In the genomic region with DNA sequence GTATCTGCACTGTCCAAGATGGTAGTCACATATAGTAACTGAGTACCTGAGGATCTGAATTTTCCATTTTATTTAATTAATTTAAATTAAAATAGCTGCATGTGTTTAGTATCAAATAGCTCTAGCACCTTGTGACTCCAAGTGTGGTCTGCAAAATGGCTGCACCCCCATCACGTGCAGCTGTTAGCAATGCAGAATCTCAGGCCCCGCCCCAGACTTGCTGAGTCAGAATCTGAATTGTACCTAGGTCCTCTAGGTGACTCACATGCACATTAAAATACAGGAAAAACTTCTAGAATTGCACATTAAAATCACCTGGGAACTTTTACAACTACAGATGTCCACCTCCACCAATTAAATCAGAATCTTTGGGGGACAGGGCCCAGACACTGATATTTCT, we compare ENCODE assay signal across 13 cellular contexts. TPM values are rescaled to one million over a fixed set of nuclear protein-coding genes. Genes with fewer than 3 reads are reported as not detected.
DNase-seq lines count a peak whose midpoint lies in the region; ATAC-seq, FAIRE-seq and TF ChIP-seq lines count a peak whose summit lies in the region.
"Had no signal": no experiment of that assay in that cellular context is flagged by ENCODE, and none has a peak within 500 bp of the region (broad histone marks: within the 10 kb centered on the region; RNA-seq: fewer than 3 reads in every experiment).

No MANE protein-coding gene starts in this region.

- peaks cover 36% of the 10 kb centered on the region for H3K4me1 Mint-ChIP-seq in activated T-cell treated with anti-CD3 and anti-CD28 coated beads, Interleukin-2, amount 50 U/mL, for 4 hours (ENCODE audit: low read depth)

- H2AFZ ChIP-seq in HepG2 (ENCODE audit: low read length), result no peak overlapping the region

- H3K27ac ChIP-seq in HepG2 (ENCODE audit: extremely low read length, insufficient read depth, low read length) (no peak overlapping the region), right lobe of liver (no peak overlapping the region), transverse colon (no peak overlapping the region), A673 (ENCODE audit: low read depth, low read length, poor library complexity, severe bottlenecking) (no peak overlapping the region), kidney (ENCODE audit: low read depth in 2 of 2, low read length in 2 of 2) (no peak overlapping the region), testis (no peak overlapping the region)
- H3K27ac ChIP-seq: C4-2B, neutrophil, tibial nerve had no signal

- H3K4me2 ChIP-seq in HepG2 (ENCODE audit: low read depth, low read length), result no peak overlapping the region

- TF ChIP-seq EP300 in HepG2 (IDR thresholded peaks at IDR 0.05; ENCODE audit: low read depth in 2 of 2, low read length in 2 of 2) (no peak), HepG2 (CRISPR knock-in tag; IDR thresholded peaks at IDR 0.05; ENCODE audit: borderline replicate concordance) (no peak), transverse colon (IDR thresholded peaks at IDR 0.05; ENCODE audit: low read depth) (no peak)

- 98% methylated on average over 2 of the region's 2 CpGs for WGBS in HepG2 (ENCODE audit: low lambda C conversion rate)
- 94% methylated on average over 2 of the region's 2 CpGs for WGBS in right lobe of liver (ENCODE audit: insufficient coverage, low coverage, low lambda C conversion rate, missing lambda C conversion rate)
- WGBS in transverse colon (ENCODE audit: low coverage in 1 of 2), 2 donors, result 76% methylated on average over 2 of the region's 2 CpGs; no CpG with 5 or more reads in 1 of the 2 donors
- 96 to 97% methylated on average over 2 of the region's 2 CpGs for WGBS in testis, 2 donors

- H4K20me1 ChIP-seq in HepG2 (ENCODE audit: insufficient read depth, low read length), result no peaks in the 10 kb centered on the region

- POLR2A ChIA-PET in HepG2 (lab: Yijun Ruan, JAX) (interaction anchor here (0.7 to 2.6 kb wide), 4 partner anchors 9 to 155 kb away, joined by 4 to 11 read pairs (median 4); a partner anchor contains a TSS), A673 (lab: Charles Lee; ENCODE audit: low non-redundant PET) (no interaction called here)

- H3K27me3 ChIP-seq in HepG2 (ENCODE audit: control insufficient read depth in 1 of 2, insufficient read depth in 2 of 2, low read length in 2 of 2), result no peaks in the 10 kb centered on the region
- no peaks in the 10 kb centered on the region for H3K27me3 ChIP-seq in right lobe of liver
- H3K27me3 ChIP-seq in transverse colon, result no peaks in the 10 kb centered on the region
- H3K27me3 ChIP-seq in A673 (replicated peaks; ENCODE audit: insufficient read depth, low read depth, low read length, poor library complexity), result no peaks in the 10 kb centered on the region
- H3K27me3 ChIP-seq in testis, result no peaks in the 10 kb centered on the region
- H3K27me3 ChIP-seq: neutrophil, tibial nerve had no signal

- H3K36me3 ChIP-seq in HepG2 (replicated peaks in 1 of 2; ENCODE audit: control insufficient read depth in 1 of 2, insufficient read depth in 2 of 2, low read length in 2 of 2) (peaks cover 8 to 44% of the 10 kb centered on the region in 2 experiments), right lobe of liver (no peaks in the 10 kb centered on the region), transverse colon (no peaks in the 10 kb centered on the region), A673 (ENCODE audit: insufficient read depth, low read length, poor library complexity, severe bottlenecking) (no peaks in the 10 kb centered on the region), kidney (ENCODE audit: control insufficient read depth in 1 of 2, insufficient read depth in 2 of 2, low read length in 2 of 2) (peaks cover 2 to 4% of the 10 kb centered on the region in 2 donors), testis (ENCODE audit: low read depth, missing control alignments) (no peaks in the 10 kb centered on the region)
- H3K36me3 ChIP-seq: neutrophil had no signal

- no peak for DNase-seq in HepG2 (ENCODE audit: low spot score)
- no peak for DNase-seq in right lobe of liver
- DNase-seq in activated T-cell treated with anti-CD3 and anti-CD28 coated beads, Interleukin-2, amount 50 U/mL, for 4 hours, result no peak
- DNase-seq in kidney glomerular epithelial cell (lab: John Stamatoyannopoulos, UW), result peak; percentile 15
- DNase-seq in transverse colon, result peak; percentile 55
- no peak for DNase-seq in A673 (ENCODE audit: low spot score)
- DNase-seq in kidney, result no peak
- DNase-seq in testis, result no peak
- DNase-seq: foreskin melanocyte, NCI-H526 treated with DMSO at 0.1 percent for 48 hours had no signal

- BruUV-seq in HepG2 (replicated peaks; lab: Mats Ljungman, UMichigan), result no TSS peak
- no TSS peak for BruUV-seq in A673 (replicated peaks; lab: Mats Ljungman, UMichigan)

- CTCF ChIA-PET in HepG2 (lab: Yijun Ruan, JAX; ENCODE audit: low intra/inter-chr PET ratio, low total read pairs) (no interaction called here), A673 (lab: Charles Lee) (interaction anchor here (1.0 kb wide), 1 partner anchor 18 kb away, joined by 3 read pairs; no protein-coding TSS in a partner anchor)

- H3K9ac ChIP-seq in HepG2 (ENCODE audit: insufficient read depth, low read depth, low read length) (no peak overlapping the region), kidney (ENCODE audit: low read length in 2 of 2) (no peak overlapping the region)

- no peak for TF ChIP-seq CTCF in HepG2 (CRISPR knock-in tag; IDR thresholded peaks at IDR 0.05)
- TF ChIP-seq CTCF in right lobe of liver (IDR thresholded peaks at IDR 0.05), result no peak
- TF ChIP-seq CTCF in transverse colon (IDR thresholded peaks at IDR 0.05), result no peak
- TF ChIP-seq CTCF in A673 (conservative IDR thresholded peaks at IDR 0.05; ENCODE audit: low read depth, low read length), result no peak
- no peak for TF ChIP-seq CTCF in kidney (IDR thresholded peaks at IDR 0.05; ENCODE audit: borderline replicate concordance, extremely low read depth, insufficient read depth)
- TF ChIP-seq CTCF in testis (IDR thresholded peaks at IDR 0.05), result no peak

- in situ Hi-C loops in HepG2 (cut with HindIII; ENCODE audit: extremely low pct_ligation_motif_present, low pct_unique_long_range_greater_than_20kb) (no loop called here), transverse colon (cut with MboI; ENCODE audit: low pct_ligation_motif_present in 1 of 4, low pct_unique_long_range_greater_than_20kb in 1 of 4, low sequenced_read_pairs in 3 of 4) (no loop called here)

- H3K9me3 Mint-ChIP-seq in activated T-cell treated with anti-CD3 and anti-CD28 coated beads, Interleukin-2, amount 50 U/mL, for 4 hours, result no peaks in the 10 kb centered on the region

- TF ChIP-seq RAD21 in HepG2 (CRISPR knock-in tag; IDR thresholded peaks at IDR 0.05), result no peak

- TF ChIP-seq POLR2A in HepG2 (IDR thresholded peaks at IDR 0.05; ENCODE audit: insufficient read depth in 1 of 2, low read depth in 2 of 2, low read length in 2 of 2) (no peak), right lobe of liver (IDR thresholded peaks at IDR 0.05) (no peak), transverse colon (IDR thresholded peaks at IDR 0.05) (no peak), testis (IDR thresholded peaks at IDR 0.05) (no peak)

- intact Hi-C loops in HepG2 (cut with micrococcal nuclease; ENCODE audit: unreplicated experiment), result no loop called here
- intact Hi-C loops in right lobe of liver (cut with DNase I), result no loop called here
- intact Hi-C loops in transverse colon (cut with DNase I; ENCODE audit: low total_unique reads), result no loop called here
- intact Hi-C loops in A673 (cut with micrococcal nuclease; ENCODE audit: unreplicated experiment), result no loop called here
- intact Hi-C loops in kidney (cut with DNase I), result no loop called here
- intact Hi-C loops in testis (cut with DNase I; ENCODE audit: low total_unique reads), result no loop called here

- H3K36me3 Mint-ChIP-seq in activated T-cell treated with anti-CD3 and anti-CD28 coated beads, Interleukin-2, amount 50 U/mL, for 4 hours (ENCODE audit: insufficient read depth), result peaks cover 15% of the 10 kb centered on the region

- H3K4me1 ChIP-seq in HepG2 (ENCODE audit: insufficient read depth, low read length) (peaks cover 26% of the 10 kb centered on the region), right lobe of liver (peaks cover 0 to 26% (median 8%) of the 10 kb centered on the region in 4 donors), transverse colon (peaks cover 7 to 18% (median 15%) of the 10 kb centered on the region in 4 donors), A673 (ENCODE audit: insufficient read depth, low read length, poor library complexity, severe bottlenecking) (peaks cover 11% of the 10 kb centered on the region), kidney (ENCODE audit: control insufficient read depth in 1 of 2, insufficient read depth in 1 of 2, low read depth in 1 of 2, low read length in 2 of 2) (peaks cover 8 to 13% of the 10 kb centered on the region in 2 donors), testis (peaks cover 14% of the 10 kb centered on the region)

- no peaks in the 10 kb centered on the region for H3K79me2 ChIP-seq in HepG2 (ENCODE audit: insufficient read depth, low read length)

- no peak overlapping the region for H3K4me3 ChIP-seq in HepG2 (replicated peaks in 1 of 3; ENCODE audit: insufficient read depth in 1 of 3, low read depth in 2 of 3, low read length in 3 of 3)
- H3K4me3 ChIP-seq in right lobe of liver, result no peak overlapping the region
- no peak overlapping the region for H3K4me3 ChIP-seq in transverse colon
- no peak overlapping the region for H3K4me3 ChIP-seq in A673 (ENCODE audit: low read depth, low read length, poor library complexity, severe bottlenecking)
- H3K4me3 ChIP-seq in kidney (ENCODE audit: low read length in 2 of 2), result no peak overlapping the region
- no peak overlapping the region for H3K4me3 ChIP-seq in testis
- H3K4me3 ChIP-seq: tibial nerve had no signal

- H3K9me3 ChIP-seq in HepG2 (ENCODE audit: low read length) (no peaks in the 10 kb centered on the region), right lobe of liver (no peaks in the 10 kb centered on the region), transverse colon (no peaks in the 10 kb centered on the region), A673 (ENCODE audit: low read depth, low read length, poor library complexity, severe bottlenecking) (no peaks in the 10 kb centered on the region), kidney (ENCODE audit: control insufficient read depth in 1 of 2, low read length in 2 of 2) (no peaks in the 10 kb centered on the region), testis (no peaks in the 10 kb centered on the region)
- H3K9me3 ChIP-seq: neutrophil, tibial nerve had no signal

- no peak for ATAC-seq in HepG2
- ATAC-seq in right lobe of liver, result no peak
- peak; percentile 85 to 91 for ATAC-seq in activated T-cell treated with anti-CD3 and anti-CD28 coated beads, Interleukin-2, amount 50 U/mL, for 4 hours

- no peak overlapping the region for H3K4me3 Mint-ChIP-seq in activated T-cell treated with anti-CD3 and anti-CD28 coated beads, Interleukin-2, amount 50 U/mL, for 4 hours

- H3K27me3 Mint-ChIP-seq in activated T-cell treated with anti-CD3 and anti-CD28 coated beads, Interleukin-2, amount 50 U/mL, for 4 hours (ENCODE audit: low read depth), result no peaks in the 10 kb centered on the region

- FAIRE-seq in HepG2 (lab: Jason Lieb, UNC) (no peak), kidney (lab: Jason Lieb, UNC) (no peak)

RNA-seq across cellular contexts. Expression of a gene that starts 19.2 kb away (rescaled TPM):
- total RNA-seq in HepG2 (2016; rRNA removed; fragmentation: Illumina TruSeq; extraction: Trizol) (0.07 TPM in 1 of 2 replicates, not detected in the other), right lobe of liver (not detected), transverse colon (under 1 TPM in 1 of 4 donors, not detected in 3; 0.14 TPM), A673 (2021) (not detected in 2 replicates), kidney (not detected), testis (under 1 TPM; 0.39 to 0.43 TPM)
- 0.09 TPM in 1 of 2 replicates, not detected in the other for total RNA-seq in HepG2 (2016; cell fraction: cytosol; rRNA removed; fragmentation: Illumina TruSeq; extraction: Trizol; ENCODE audit: low read depth)
- 0.06 TPM in 1 of 2 replicates, not detected in the other for total RNA-seq in HepG2 (2016; cell fraction: insoluble cytoplasmic fraction; rRNA removed; fragmentation: Illumina TruSeq; extraction: Trizol)
- total RNA-seq in HepG2 (2016; cell fraction: membrane; rRNA removed; fragmentation: Illumina TruSeq; extraction: Trizol), result 0.07 TPM in 1 of 2 replicates, not detected in the other
- total RNA-seq in HepG2 (2016; cell fraction: nucleus; rRNA removed; fragmentation: Illumina TruSeq; extraction: Trizol), result not detected in 2 replicates
- polyA plus RNA-seq in HepG2 (2011; rRNA removed) (0.03 and 0.04 TPM in 2 replicates), kidney (ENCODE audit: insufficient read depth, low read depth, low replicate concordance) (not detected), testis (ENCODE audit: insufficient read depth, low read depth, low replicate concordance) (0.96 TPM)
- polyA plus RNA-seq in HepG2 (2011; cell fraction: cytosol; rRNA removed), result 0.03 TPM in 1 of 2 replicates, not detected in the other
- polyA plus RNA-seq in HepG2 (2011; cell fraction: nucleus; rRNA removed), result 0.08 and 0.09 TPM in 2 replicates
- polyA plus RNA-seq in HepG2 (2012), result 0.05 and 0.16 TPM in 2 replicates
- 0.05 and 0.08 TPM in 2 replicates for polyA plus RNA-seq in HepG2 (2016; cell fraction: cytosol; fragmentation: Illumina TruSeq; extraction: Trizol; ENCODE audit: low read depth)
- 0.10 and 0.16 TPM in 2 replicates for polyA plus RNA-seq in HepG2 (2016; cell fraction: insoluble cytoplasmic fraction; fragmentation: Illumina TruSeq; extraction: Trizol; ENCODE audit: low read depth)
- polyA plus RNA-seq in HepG2 (2016; cell fraction: membrane; fragmentation: Illumina TruSeq; extraction: Trizol; ENCODE audit: low read depth), result 0.05 and 0.06 TPM in 2 replicates
- polyA plus RNA-seq in HepG2 (2016; cell fraction: nucleus; fragmentation: Illumina TruSeq; extraction: Trizol; ENCODE audit: insufficient read depth, low read depth), result not detected in 2 replicates
- polyA minus RNA-seq in HepG2 (2011; rRNA and poly(A)+ RNA removed; ENCODE audit: low replicate concordance), result 0.04 and 0.07 TPM in 2 replicates
- polyA minus RNA-seq in HepG2 (2011; cell fraction: cytosol; rRNA and poly(A)+ RNA removed), result not detected in 2 replicates
- 0.13 TPM in 1 of 2 replicates, not detected in the other for polyA minus RNA-seq in HepG2 (2011; cell fraction: nucleus; rRNA and poly(A)+ RNA removed)
- not detected for total RNA-seq in activated T-cell treated with anti-CD3 and anti-CD28 coated beads, Interleukin-2, amount 50 U/mL, for 4 hours
- total RNA-seq: tibial nerve had no signal

RNA-seq across cellular contexts. Expression of a gene that starts 26.8 kb away (rescaled TPM):
- 462 and 603 TPM in 2 replicates for total RNA-seq in HepG2 (2016; rRNA removed; fragmentation: Illumina TruSeq; extraction: Trizol)
- total RNA-seq in HepG2 (2016; cell fraction: cytosol; rRNA removed; fragmentation: Illumina TruSeq; extraction: Trizol; ENCODE audit: low read depth), result 227 and 243 TPM in 2 replicates
- total RNA-seq in HepG2 (2016; cell fraction: insoluble cytoplasmic fraction; rRNA removed; fragmentation: Illumina TruSeq; extraction: Trizol), result 467 and 649 TPM in 2 replicates
- 251 and 271 TPM in 2 replicates for total RNA-seq in HepG2 (2016; cell fraction: membrane; rRNA removed; fragmentation: Illumina TruSeq; extraction: Trizol)
- 204 TPM in 2 replicates for total RNA-seq in HepG2 (2016; cell fraction: nucleus; rRNA removed; fragmentation: Illumina TruSeq; extraction: Trizol)
- polyA plus RNA-seq in HepG2 (2011; rRNA removed), result 466 and 470 TPM in 2 replicates
- 383 and 550 TPM in 2 replicates for polyA plus RNA-seq in HepG2 (2011; cell fraction: cytosol; rRNA removed)
- polyA plus RNA-seq in HepG2 (2011; cell fraction: nucleus; rRNA removed), result 838 and 950 TPM in 2 replicates
- polyA plus RNA-seq in HepG2 (2012), result 248 and 315 TPM in 2 replicates
- polyA plus RNA-seq in HepG2 (2016; cell fraction: cytosol; fragmentation: Illumina TruSeq; extraction: Trizol; ENCODE audit: low read depth), result 237 and 250 TPM in 2 replicates
- 587 and 631 TPM in 2 replicates for polyA plus RNA-seq in HepG2 (2016; cell fraction: insoluble cytoplasmic fraction; fragmentation: Illumina TruSeq; extraction: Trizol; ENCODE audit: low read depth)
- polyA plus RNA-seq in HepG2 (2016; cell fraction: membrane; fragmentation: Illumina TruSeq; extraction: Trizol; ENCODE audit: low read depth), result 232 and 240 TPM in 2 replicates
- polyA plus RNA-seq in HepG2 (2016; cell fraction: nucleus; fragmentation: Illumina TruSeq; extraction: Trizol; ENCODE audit: insufficient read depth, low read depth), result 358 and 379 TPM in 2 replicates
- 350 and 575 TPM in 2 replicates for polyA minus RNA-seq in HepG2 (2011; rRNA and poly(A)+ RNA removed; ENCODE audit: low replicate concordance)
- polyA minus RNA-seq in HepG2 (2011; cell fraction: cytosol; rRNA and poly(A)+ RNA removed), result 144 and 146 TPM in 2 replicates
- polyA minus RNA-seq in HepG2 (2011; cell fraction: nucleus; rRNA and poly(A)+ RNA removed), result 94.9 and 106 TPM in 2 replicates
- total RNA-seq in right lobe of liver, result 100 to 1,000 TPM in 2 of 6 experiments, 10 to 100 TPM in 4; 73.6 to 131 (median 83.3) TPM
- 100 to 1,000 TPM; 307 to 331 (median 310) TPM for total RNA-seq in activated T-cell treated with anti-CD3 and anti-CD28 coated beads, Interleukin-2, amount 50 U/mL, for 4 hours
- 100 to 1,000 TPM in 2 of 4 donors, 10 to 100 TPM in 2; 54.9 to 168 (median 100) TPM for total RNA-seq in transverse colon
- total RNA-seq in A673 (2021), result 172 and 180 TPM in 2 replicates
- total RNA-seq in kidney, result 114 TPM
- polyA plus RNA-seq in kidney (ENCODE audit: insufficient read depth, low read depth, low replicate concordance), result 254 TPM
- total RNA-seq in testis, result 10 to 100 TPM; 84.3 to 90.6 TPM
- 142 TPM for polyA plus RNA-seq in testis (ENCODE audit: insufficient read depth, low read depth, low replicate concordance)

RNA-seq across cellular contexts. Expression of a gene that starts 33.5 kb away (rescaled TPM):
- 3.1 and 8.5 TPM in 2 replicates for total RNA-seq in HepG2 (2016; rRNA removed; fragmentation: Illumina TruSeq; extraction: Trizol)
- 0.61 and 0.79 TPM in 2 replicates for total RNA-seq in HepG2 (2016; cell fraction: cytosol; rRNA removed; fragmentation: Illumina TruSeq; extraction: Trizol; ENCODE audit: low read depth)
- 3.4 and 8.7 TPM in 2 replicates for total RNA-seq in HepG2 (2016; cell fraction: insoluble cytoplasmic fraction; rRNA removed; fragmentation: Illumina TruSeq; extraction: Trizol)
- total RNA-seq in HepG2 (2016; cell fraction: membrane; rRNA removed; fragmentation: Illumina TruSeq; extraction: Trizol), result 2.1 TPM in 2 replicates
- 8.9 and 10.6 TPM in 2 replicates for total RNA-seq in HepG2 (2016; cell fraction: nucleus; rRNA removed; fragmentation: Illumina TruSeq; extraction: Trizol)
- polyA plus RNA-seq in HepG2 (2011; rRNA removed), result 6.0 and 7.1 TPM in 2 replicates
- polyA plus RNA-seq in HepG2 (2011; cell fraction: cytosol; rRNA removed), result 2.1 and 2.8 TPM in 2 replicates
- polyA plus RNA-seq in HepG2 (2011; cell fraction: nucleus; rRNA removed), result 43.8 and 55.2 TPM in 2 replicates
- 5.9 and 6.4 TPM in 2 replicates for polyA plus RNA-seq in HepG2 (2012)
- 1.8 TPM in 2 replicates for polyA plus RNA-seq in HepG2 (2016; cell fraction: cytosol; fragmentation: Illumina TruSeq; extraction: Trizol; ENCODE audit: low read depth)
- polyA plus RNA-seq in HepG2 (2016; cell fraction: insoluble cytoplasmic fraction; fragmentation: Illumina TruSeq; extraction: Trizol; ENCODE audit: low read depth), result 4.7 and 7.1 TPM in 2 replicates
- 2.9 and 3.2 TPM in 2 replicates for polyA plus RNA-seq in HepG2 (2016; cell fraction: membrane; fragmentation: Illumina TruSeq; extraction: Trizol; ENCODE audit: low read depth)
- 29.1 and 31.1 TPM in 2 replicates for polyA plus RNA-seq in HepG2 (2016; cell fraction: nucleus; fragmentation: Illumina TruSeq; extraction: Trizol; ENCODE audit: insufficient read depth, low read depth)
- polyA minus RNA-seq in HepG2 (2011; rRNA and poly(A)+ RNA removed; ENCODE audit: low replicate concordance), result 18.5 and 23.2 TPM in 2 replicates
- polyA minus RNA-seq in HepG2 (2011; cell fraction: cytosol; rRNA and poly(A)+ RNA removed), result 1.8 and 3.0 TPM in 2 replicates
- polyA minus RNA-seq in HepG2 (2011; cell fraction: nucleus; rRNA and poly(A)+ RNA removed), result 33.9 and 46.0 TPM in 2 replicates
- total RNA-seq in right lobe of liver, result 10 to 100 TPM; 13.3 to 40.7 (median 23.5) TPM
- 10 to 100 TPM; 22.4 to 23.1 (median 22.9) TPM for total RNA-seq in activated T-cell treated with anti-CD3 and anti-CD28 coated beads, Interleukin-2, amount 50 U/mL, for 4 hours
- 10 to 100 TPM; 32.4 to 81.1 (median 47.9) TPM for total RNA-seq in transverse colon
- total RNA-seq in A673 (2021), result 26.2 and 34.0 TPM in 2 replicates
- total RNA-seq in kidney, result 127 TPM
- 248 TPM for polyA plus RNA-seq in kidney (ENCODE audit: insufficient read depth, low read depth, low replicate concordance)
- total RNA-seq in testis, result 10 to 100 TPM; 16.4 to 35.1 TPM
- 45.9 TPM for polyA plus RNA-seq in testis (ENCODE audit: insufficient read depth, low read depth, low replicate concordance)

Comparison
In these comparisons a context has a peak if more than half of its experiments do, and no peak if none do; other contexts are left out.
1. ATAC-seq: peak in activated T-cell treated with anti-CD3 and anti-CD28 coated beads, Interleukin-2, amount 50 U/mL, for 4 hours (2 of 2); none in HepG2 (single experiment) and right lobe of liver (0 of 4).
2. DNase-seq: peak in kidney glomerular epithelial cell (single experiment) and transverse colon (single experiment); none in HepG2 (single experiment), right lobe of liver (0 of 3), activated T-cell treated with anti-CD3 and anti-CD28 coated beads, Interleukin-2, amount 50 U/mL, for 4 hours (single experiment), A673 (single experiment), kidney (single experiment) and testis (single experiment).